15 cellular contexts compared by ENCODE assay signal in genomic region chr15:98286831-98287230, GRCh38.
DNase-seq lines count a peak whose midpoint lies in the region; ATAC-seq and TF ChIP-seq lines count a peak whose summit lies in the region.
"Had no signal": no experiment of that assay in that cellular context is flagged by ENCODE, and none has a peak within 500 bp of the region (broad histone marks: within the 10 kb centered on the region; RNA-seq: fewer than 3 reads in every experiment).

No MANE protein-coding gene starts in this region.

- BruUV-seq in mammary epithelial cell (replicated peaks; lab: Mats Ljungman, UMichigan), result no TSS peak

- TF ChIP-seq POLR2A in breast epithelium (IDR thresholded peaks at IDR 0.05), result no peak
- no peak for TF ChIP-seq POLR2A in uterus (IDR thresholded peaks at IDR 0.05)

- H4K20me1 ChIP-seq in mammary epithelial cell (ENCODE audit: insufficient read depth, low read length), result no peaks in the 10 kb centered on the region

- no peaks in the 10 kb centered on the region for H3K79me2 ChIP-seq in mammary epithelial cell (ENCODE audit: insufficient read depth, low read length)

- H3K4me3 ChIP-seq in mammary epithelial cell (replicated peaks in 1 of 3; ENCODE audit: insufficient read depth in 1 of 3, low read depth in 2 of 3, low read length in 3 of 3) (no peak overlapping the region), breast epithelium (no peak overlapping the region), right cardiac atrium (ENCODE audit: low read length) (no peak overlapping the region), uterus (no peak overlapping the region)
- H3K4me3 ChIP-seq: SJSA1 had no signal

- peak overlapping the region; percentile 2 for H2AFZ ChIP-seq in mammary epithelial cell (ENCODE audit: low read depth, low read length)

- no peaks in the 10 kb centered on the region for H3K36me3 ChIP-seq in mammary epithelial cell (ENCODE audit: insufficient read depth, low read length)
- no peaks in the 10 kb centered on the region for H3K36me3 ChIP-seq in breast epithelium
- H3K36me3 ChIP-seq in uterus, result no peaks in the 10 kb centered on the region
- H3K36me3 ChIP-seq: SJSA1 had no signal

- H3K4me2 ChIP-seq in mammary epithelial cell (ENCODE audit: insufficient read depth, low read depth, low read length), result no peak overlapping the region

- TF ChIP-seq CTCF in mammary epithelial cell (conservative IDR thresholded peaks at IDR 0.05 in 1 of 2, IDR thresholded peaks at IDR 0.05 in 1 of 2; ENCODE audit: extremely low read depth in 1 of 2, insufficient read depth in 1 of 2, low read depth in 1 of 2, low read length in 2 of 2) (no peak), breast epithelium (IDR thresholded peaks at IDR 0.05) (no peak), foreskin keratinocyte (conservative IDR thresholded peaks at IDR 0.05) (no peak), uterus (IDR thresholded peaks at IDR 0.05) (no peak)

- intact Hi-C loops in mammary epithelial cell (cut with micrococcal nuclease) (no loop called here), breast epithelium (cut with DNase I; ENCODE audit: low total_unique reads) (no loop called here), right cardiac atrium (cut with DNase I) (no loop called here), uterus (cut with DNase I; ENCODE audit: low total_unique reads) (no loop called here)

- DNase-seq in mammary epithelial cell (peak; percentile 12), breast epithelium (ENCODE audit: low spot score in 2 of 2) (no peak), RPMI7951 (ENCODE audit: low read depth) (peak; percentile 10), foreskin keratinocyte (peak in 1 of 2 donors; percentile 25), right cardiac atrium (no peak), uterus (no peak)
- no peak for DNase-seq in activated effector memory CD4-positive, alpha-beta T cell treated with Interleukin-2 at 50 U/mL for 16 hours
- DNase-seq: Caco-2, NCI-H1436 treated with DMSO at 0.1 percent for 48 hours, NCI-H2081 treated with DMSO at 0.1 percent for 48 hours, NCI-H524 treated with DMSO at 0.1 percent for 48 hours, RPMI8226 had no signal

- H3K4me1 ChIP-seq in mammary epithelial cell (ENCODE audit: insufficient read depth, low read length) (no peaks in the 10 kb centered on the region), breast epithelium (no peaks in the 10 kb centered on the region), foreskin keratinocyte (no peaks in the 10 kb centered on the region), right cardiac atrium (ENCODE audit: control insufficient read depth, insufficient read depth, low read length) (no peaks in the 10 kb centered on the region), uterus (no peaks in the 10 kb centered on the region)
- H3K4me1 ChIP-seq: Caco-2, SJSA1 had no signal

- H3K27ac ChIP-seq in mammary epithelial cell (ENCODE audit: insufficient read depth, low read depth, low read length), result no peak overlapping the region
- H3K27ac ChIP-seq in breast epithelium, result no peak overlapping the region
- no peak overlapping the region for H3K27ac ChIP-seq in foreskin keratinocyte
- H3K27ac ChIP-seq in right cardiac atrium (ENCODE audit: low read length), result no peak overlapping the region
- H3K27ac ChIP-seq in uterus, result no peak overlapping the region
- H3K27ac ChIP-seq: 22Rv1, SJSA1 had no signal

- in situ Hi-C loops in mammary epithelial cell (cut with MboI; ENCODE audit: low sequenced_read_pairs in 2 of 2), result no loop called here

- WGBS in mammary epithelial cell (ENCODE audit: low coverage, missing lambda C conversion rate), result 76% methylated on average over 3 of the region's 3 CpGs
- 62% methylated on average over 3 of the region's 3 CpGs for WGBS in right cardiac atrium

- H3K27me3 ChIP-seq in mammary epithelial cell (ENCODE audit: insufficient read depth, low read length) (no peaks in the 10 kb centered on the region), breast epithelium (peaks cover 0 to 21% of the 10 kb centered on the region in 2 donors), foreskin keratinocyte (no peaks in the 10 kb centered on the region), right cardiac atrium (ENCODE audit: control insufficient read depth, insufficient read depth) (no peaks in the 10 kb centered on the region), uterus (peaks cover 0 to 7% of the 10 kb centered on the region in 2 donors)

- CTCF ChIA-PET in mammary epithelial cell (lab: Charles Lee; ENCODE audit: low non-redundant PET), result interaction anchor here (0.6 kb wide), 1 partner anchor 384 kb away, joined by 3 read pairs; no protein-coding TSS in a partner anchor

- dilution Hi-C loops in mammary epithelial cell (cut with HindIII; ENCODE audit: low sequenced_read_pairs), result no loop called here

- H3K9ac ChIP-seq in mammary epithelial cell (ENCODE audit: insufficient read depth, low read length), result no peak overlapping the region

- no peaks in the 10 kb centered on the region for H3K9me3 ChIP-seq in mammary epithelial cell (replicated peaks; ENCODE audit: insufficient read depth, low read length)
- no peaks in the 10 kb centered on the region for H3K9me3 ChIP-seq in breast epithelium
- no peaks in the 10 kb centered on the region for H3K9me3 ChIP-seq in right cardiac atrium (ENCODE audit: control insufficient read depth, low read length)
- H3K9me3 ChIP-seq in uterus, result no peaks in the 10 kb centered on the region
- H3K9me3 ChIP-seq: Caco-2, SJSA1 had no signal

- peak; percentile 79 for ATAC-seq in foreskin keratinocyte
- no peak for ATAC-seq in right cardiac atrium
- no peak for ATAC-seq in HG02981 (IDR thresholded peaks at IDR 0.05; ENCODE audit: unreplicated experiment)

Comparison
In these comparisons a context has a peak if more than half of its experiments do, and no peak if none do; other contexts are left out.
1. DNase-seq: peak in mammary epithelial cell (single experiment) and RPMI7951 (single experiment); none in breast epithelium (0 of 2), right cardiac atrium (0 of 3), uterus (0 of 2) and activated effector memory CD4-positive, alpha-beta T cell treated with Interleukin-2 at 50 U/mL for 16 hours (single experiment).